In the genomic region with DNA sequence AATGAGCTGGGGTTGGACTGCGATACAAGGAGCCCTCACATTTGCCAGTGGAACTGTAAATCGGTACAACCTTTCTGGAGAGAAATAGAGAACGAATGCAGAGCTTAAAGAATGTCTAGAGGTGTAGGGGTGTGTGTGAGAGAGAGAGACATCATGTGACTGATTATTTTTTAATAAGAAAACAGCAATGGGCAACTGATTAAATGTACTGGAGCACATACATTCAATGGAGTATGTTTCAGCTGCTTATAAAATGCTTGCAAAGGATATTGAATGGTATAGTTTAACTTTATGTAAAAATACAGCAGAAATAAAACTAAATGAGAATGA, we compare ENCODE assay signal across 1 cellular context.
TF ChIP-seq lines count a peak whose summit lies in the region.

No MANE protein-coding gene starts in this region.

TF ChIP-seq in H1, 55 proteins besides CTCF, POLR2A, EP300 and RAD21 (continued from another document):
- TF ChIP-seq, protein P1, sequence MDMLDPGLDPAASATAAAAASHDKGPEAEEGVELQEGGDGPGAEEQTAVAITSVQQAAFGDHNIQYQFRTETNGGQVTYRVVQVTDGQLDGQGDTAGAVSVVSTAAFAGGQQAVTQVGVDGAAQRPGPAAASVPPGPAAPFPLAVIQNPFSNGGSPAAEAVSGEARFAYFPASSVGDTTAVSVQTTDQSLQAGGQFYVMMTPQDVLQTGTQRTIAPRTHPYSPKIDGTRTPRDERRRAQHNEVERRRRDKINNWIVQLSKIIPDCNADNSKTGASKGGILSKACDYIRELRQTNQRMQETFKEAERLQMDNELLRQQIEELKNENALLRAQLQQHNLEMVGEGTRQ (IDR thresholded peaks at IDR 0.05; ENCODE audit: low read length) = no peak
- TF ChIP-seq, protein P2, sequence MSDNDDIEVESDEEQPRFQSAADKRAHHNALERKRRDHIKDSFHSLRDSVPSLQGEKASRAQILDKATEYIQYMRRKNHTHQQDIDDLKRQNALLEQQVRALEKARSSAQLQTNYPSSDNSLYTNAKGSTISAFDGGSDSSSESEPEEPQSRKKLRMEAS (IDR thresholded peaks at IDR 0.05) = no peak
